Comparison of ENCODE assay signal across 1 cellular context in the genomic region with DNA sequence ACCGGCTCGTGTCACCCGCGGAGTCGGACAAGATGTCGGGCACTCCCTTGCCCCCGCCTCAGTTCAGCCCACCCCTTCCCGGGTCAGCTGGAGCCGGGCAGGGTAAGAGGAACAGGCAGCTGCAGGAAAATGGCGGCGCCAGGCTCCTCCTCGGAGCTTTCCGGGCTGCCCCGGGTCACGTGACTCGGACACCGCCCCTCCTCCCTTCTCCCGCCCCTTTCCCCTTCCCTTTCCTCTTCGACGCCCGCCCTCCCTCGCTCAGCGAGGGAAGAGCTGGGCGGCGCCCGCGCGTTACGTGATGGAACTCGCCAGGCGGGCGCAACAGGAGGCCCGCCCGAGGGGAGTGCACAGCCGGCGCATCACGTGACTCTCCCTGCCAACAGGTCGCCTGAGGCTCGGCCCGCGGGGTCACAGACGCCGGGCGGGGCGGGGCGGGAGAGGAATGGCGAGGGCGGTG.
TF ChIP-seq lines count a peak whose summit lies in the region.

A gene with protein sequence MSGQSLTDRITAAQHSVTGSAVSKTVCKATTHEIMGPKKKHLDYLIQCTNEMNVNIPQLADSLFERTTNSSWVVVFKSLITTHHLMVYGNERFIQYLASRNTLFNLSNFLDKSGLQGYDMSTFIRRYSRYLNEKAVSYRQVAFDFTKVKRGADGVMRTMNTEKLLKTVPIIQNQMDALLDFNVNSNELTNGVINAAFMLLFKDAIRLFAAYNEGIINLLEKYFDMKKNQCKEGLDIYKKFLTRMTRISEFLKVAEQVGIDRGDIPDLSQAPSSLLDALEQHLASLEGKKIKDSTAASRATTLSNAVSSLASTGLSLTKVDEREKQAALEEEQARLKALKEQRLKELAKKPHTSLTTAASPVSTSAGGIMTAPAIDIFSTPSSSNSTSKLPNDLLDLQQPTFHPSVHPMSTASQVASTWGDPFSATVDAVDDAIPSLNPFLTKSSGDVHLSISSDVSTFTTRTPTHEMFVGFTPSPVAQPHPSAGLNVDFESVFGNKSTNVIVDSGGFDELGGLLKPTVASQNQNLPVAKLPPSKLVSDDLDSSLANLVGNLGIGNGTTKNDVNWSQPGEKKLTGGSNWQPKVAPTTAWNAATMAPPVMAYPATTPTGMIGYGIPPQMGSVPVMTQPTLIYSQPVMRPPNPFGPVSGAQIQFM (minus strand): TSS at position 134 of the 457 bp plus-strand sequence. CDS start 304 bp downstream, outside the sequence.

TF ChIP-seq in HepG2, 621 proteins besides CTCF, POLR2A, EP300 and RAD21 (continued from another document and continues in another):
- TF ChIP-seq, protein P1, sequence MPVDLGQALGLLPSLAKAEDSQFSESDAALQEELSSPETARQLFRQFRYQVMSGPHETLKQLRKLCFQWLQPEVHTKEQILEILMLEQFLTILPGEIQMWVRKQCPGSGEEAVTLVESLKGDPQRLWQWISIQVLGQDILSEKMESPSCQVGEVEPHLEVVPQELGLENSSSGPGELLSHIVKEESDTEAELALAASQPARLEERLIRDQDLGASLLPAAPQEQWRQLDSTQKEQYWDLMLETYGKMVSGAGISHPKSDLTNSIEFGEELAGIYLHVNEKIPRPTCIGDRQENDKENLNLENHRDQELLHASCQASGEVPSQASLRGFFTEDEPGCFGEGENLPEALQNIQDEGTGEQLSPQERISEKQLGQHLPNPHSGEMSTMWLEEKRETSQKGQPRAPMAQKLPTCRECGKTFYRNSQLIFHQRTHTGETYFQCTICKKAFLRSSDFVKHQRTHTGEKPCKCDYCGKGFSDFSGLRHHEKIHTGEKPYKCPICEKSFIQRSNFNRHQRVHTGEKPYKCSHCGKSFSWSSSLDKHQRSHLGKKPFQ (CRISPR knock-in tag; IDR thresholded peaks at IDR 0.05; ENCODE audit: insufficient replicate concordance) = peak; percentile 80
- TF ChIP-seq FOXK1 (CRISPR knock-in tag; IDR thresholded peaks at IDR 0.05; ENCODE audit: borderline replicate concordance, low read depth) (peak; percentile 74), STAG1 (CRISPR knock-in tag; IDR thresholded peaks at IDR 0.05) (no peak), ZNF382 (CRISPR knock-in tag; IDR thresholded peaks at IDR 0.05; ENCODE audit: borderline replicate concordance) (no peak), SMARCC2 (IDR thresholded peaks at IDR 0.05) (no peak), GLI4 (CRISPR knock-in tag; IDR thresholded peaks at IDR 0.05; ENCODE audit: borderline replicate concordance) (no peak), MIXL1 (CRISPR knock-in tag; IDR thresholded peaks at IDR 0.05) (0 out of 2 replicates have a peak, but pooled peaks have one; percentile 25), ZNF33B (CRISPR knock-in tag; IDR thresholded peaks at IDR 0.05) (no peak), ZNF337 (CRISPR knock-in tag; IDR thresholded peaks at IDR 0.05; ENCODE audit: borderline replicate concordance, low read depth) (no peak), AHR (CRISPR knock-in tag; IDR thresholded peaks at IDR 0.05) (no peak), ZNF746 (CRISPR knock-in tag; IDR thresholded peaks at IDR 0.05) (peak; percentile 98), FOSL2 (CRISPR knock-in tag; IDR thresholded peaks at IDR 0.05) (peak; percentile 38), ISX (CRISPR knock-in tag; conservative IDR thresholded peaks at IDR 0.05) (no peak), NR3C1 (CRISPR knock-in tag; IDR thresholded peaks at IDR 0.05) (no peak), ZNF160 (CRISPR knock-in tag; IDR thresholded peaks at IDR 0.05) (no peak), HOXD1 (CRISPR knock-in tag; IDR thresholded peaks at IDR 0.05) (no peak; the same call in 1 of the 2 replicates), ZNF768 (CRISPR knock-in tag; IDR thresholded peaks at IDR 0.05) (peak; percentile 67; the same call in 1 of the 2 replicates), RFX3 (CRISPR knock-in tag; IDR thresholded peaks at IDR 0.05) (no peak), SALL2 (CRISPR knock-in tag; IDR thresholded peaks at IDR 0.05) (no peak; the same call in none of the 2 replicates), CBX1 (IDR thresholded peaks at IDR 0.05; ENCODE audit: low read depth) (peak; percentile 27), MXI1 (IDR thresholded peaks at IDR 0.05; ENCODE audit: borderline replicate concordance, low read depth, low read length) (peak; percentile 38; the same call in 1 of the 3 replicates), HIVEP1 (CRISPR knock-in tag; IDR thresholded peaks at IDR 0.05) (peak; percentile 94), SP5 (CRISPR knock-in tag; IDR thresholded peaks at IDR 0.05; ENCODE audit: borderline replicate concordance, low read depth) (peak; percentile 87), NR1H2 (CRISPR knock-in tag; IDR thresholded peaks at IDR 0.05; ENCODE audit: borderline replicate concordance, low read depth) (no peak), TCF7 (IDR thresholded peaks at IDR 0.05; ENCODE audit: low read depth) (no peak), CEBPG (CRISPR knock-in tag; IDR thresholded peaks at IDR 0.05) (peak; percentile 44; the same call in 1 of the 2 replicates), ZBTB1 (CRISPR knock-in tag; IDR thresholded peaks at IDR 0.05; ENCODE audit: borderline replicate concordance) (no peak)
- TF ChIP-seq, protein P2, sequence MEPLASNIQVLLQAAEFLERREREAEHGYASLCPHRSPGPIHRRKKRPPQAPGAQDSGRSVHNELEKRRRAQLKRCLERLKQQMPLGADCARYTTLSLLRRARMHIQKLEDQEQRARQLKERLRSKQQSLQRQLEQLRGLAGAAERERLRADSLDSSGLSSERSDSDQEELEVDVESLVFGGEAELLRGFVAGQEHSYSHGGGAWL (CRISPR knock-in tag; IDR thresholded peaks at IDR 0.05) = peak; percentile 51; the same call in 1 of the 2 replicates
- TF ChIP-seq, protein P3, sequence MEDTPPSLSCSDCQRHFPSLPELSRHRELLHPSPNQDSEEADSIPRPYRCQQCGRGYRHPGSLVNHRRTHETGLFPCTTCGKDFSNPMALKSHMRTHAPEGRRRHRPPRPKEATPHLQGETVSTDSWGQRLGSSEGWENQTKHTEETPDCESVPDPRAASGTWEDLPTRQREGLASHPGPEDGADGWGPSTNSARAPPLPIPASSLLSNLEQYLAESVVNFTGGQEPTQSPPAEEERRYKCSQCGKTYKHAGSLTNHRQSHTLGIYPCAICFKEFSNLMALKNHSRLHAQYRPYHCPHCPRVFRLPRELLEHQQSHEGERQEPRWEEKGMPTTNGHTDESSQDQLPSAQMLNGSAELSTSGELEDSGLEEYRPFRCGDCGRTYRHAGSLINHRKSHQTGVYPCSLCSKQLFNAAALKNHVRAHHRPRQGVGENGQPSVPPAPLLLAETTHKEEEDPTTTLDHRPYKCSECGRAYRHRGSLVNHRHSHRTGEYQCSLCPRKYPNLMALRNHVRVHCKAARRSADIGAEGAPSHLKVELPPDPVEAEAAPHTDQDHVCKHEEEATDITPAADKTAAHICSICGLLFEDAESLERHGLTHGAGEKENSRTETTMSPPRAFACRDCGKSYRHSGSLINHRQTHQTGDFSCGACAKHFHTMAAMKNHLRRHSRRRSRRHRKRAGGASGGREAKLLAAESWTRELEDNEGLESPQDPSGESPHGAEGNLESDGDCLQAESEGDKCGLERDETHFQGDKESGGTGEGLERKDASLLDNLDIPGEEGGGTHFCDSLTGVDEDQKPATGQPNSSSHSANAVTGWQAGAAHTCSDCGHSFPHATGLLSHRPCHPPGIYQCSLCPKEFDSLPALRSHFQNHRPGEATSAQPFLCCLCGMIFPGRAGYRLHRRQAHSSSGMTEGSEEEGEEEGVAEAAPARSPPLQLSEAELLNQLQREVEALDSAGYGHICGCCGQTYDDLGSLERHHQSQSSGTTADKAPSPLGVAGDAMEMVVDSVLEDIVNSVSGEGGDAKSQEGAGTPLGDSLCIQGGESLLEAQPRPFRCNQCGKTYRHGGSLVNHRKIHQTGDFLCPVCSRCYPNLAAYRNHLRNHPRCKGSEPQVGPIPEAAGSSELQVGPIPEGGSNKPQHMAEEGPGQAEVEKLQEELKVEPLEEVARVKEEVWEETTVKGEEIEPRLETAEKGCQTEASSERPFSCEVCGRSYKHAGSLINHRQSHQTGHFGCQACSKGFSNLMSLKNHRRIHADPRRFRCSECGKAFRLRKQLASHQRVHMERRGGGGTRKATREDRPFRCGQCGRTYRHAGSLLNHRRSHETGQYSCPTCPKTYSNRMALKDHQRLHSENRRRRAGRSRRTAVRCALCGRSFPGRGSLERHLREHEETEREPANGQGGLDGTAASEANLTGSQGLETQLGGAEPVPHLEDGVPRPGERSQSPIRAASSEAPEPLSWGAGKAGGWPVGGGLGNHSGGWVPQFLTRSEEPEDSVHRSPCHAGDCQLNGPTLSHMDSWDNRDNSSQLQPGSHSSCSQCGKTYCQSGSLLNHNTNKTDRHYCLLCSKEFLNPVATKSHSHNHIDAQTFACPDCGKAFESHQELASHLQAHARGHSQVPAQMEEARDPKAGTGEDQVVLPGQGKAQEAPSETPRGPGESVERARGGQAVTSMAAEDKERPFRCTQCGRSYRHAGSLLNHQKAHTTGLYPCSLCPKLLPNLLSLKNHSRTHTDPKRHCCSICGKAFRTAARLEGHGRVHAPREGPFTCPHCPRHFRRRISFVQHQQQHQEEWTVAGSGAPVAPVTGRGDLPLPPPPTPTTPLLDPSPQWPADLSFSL (CRISPR knock-in tag; IDR thresholded peaks at IDR 0.05) = no peak
- TF ChIP-seq, protein P4, sequence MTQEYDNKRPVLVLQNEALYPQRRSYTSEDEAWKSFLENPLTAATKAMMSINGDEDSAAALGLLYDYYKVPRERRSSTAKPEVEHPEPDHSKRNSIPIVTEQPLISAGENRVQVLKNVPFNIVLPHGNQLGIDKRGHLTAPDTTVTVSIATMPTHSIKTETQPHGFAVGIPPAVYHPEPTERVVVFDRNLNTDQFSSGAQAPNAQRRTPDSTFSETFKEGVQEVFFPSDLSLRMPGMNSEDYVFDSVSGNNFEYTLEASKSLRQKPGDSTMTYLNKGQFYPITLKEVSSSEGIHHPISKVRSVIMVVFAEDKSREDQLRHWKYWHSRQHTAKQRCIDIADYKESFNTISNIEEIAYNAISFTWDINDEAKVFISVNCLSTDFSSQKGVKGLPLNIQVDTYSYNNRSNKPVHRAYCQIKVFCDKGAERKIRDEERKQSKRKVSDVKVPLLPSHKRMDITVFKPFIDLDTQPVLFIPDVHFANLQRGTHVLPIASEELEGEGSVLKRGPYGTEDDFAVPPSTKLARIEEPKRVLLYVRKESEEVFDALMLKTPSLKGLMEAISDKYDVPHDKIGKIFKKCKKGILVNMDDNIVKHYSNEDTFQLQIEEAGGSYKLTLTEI (CRISPR knock-in tag; conservative IDR thresholded peaks at IDR 0.05) = no peak
- TF ChIP-seq, protein P5, sequence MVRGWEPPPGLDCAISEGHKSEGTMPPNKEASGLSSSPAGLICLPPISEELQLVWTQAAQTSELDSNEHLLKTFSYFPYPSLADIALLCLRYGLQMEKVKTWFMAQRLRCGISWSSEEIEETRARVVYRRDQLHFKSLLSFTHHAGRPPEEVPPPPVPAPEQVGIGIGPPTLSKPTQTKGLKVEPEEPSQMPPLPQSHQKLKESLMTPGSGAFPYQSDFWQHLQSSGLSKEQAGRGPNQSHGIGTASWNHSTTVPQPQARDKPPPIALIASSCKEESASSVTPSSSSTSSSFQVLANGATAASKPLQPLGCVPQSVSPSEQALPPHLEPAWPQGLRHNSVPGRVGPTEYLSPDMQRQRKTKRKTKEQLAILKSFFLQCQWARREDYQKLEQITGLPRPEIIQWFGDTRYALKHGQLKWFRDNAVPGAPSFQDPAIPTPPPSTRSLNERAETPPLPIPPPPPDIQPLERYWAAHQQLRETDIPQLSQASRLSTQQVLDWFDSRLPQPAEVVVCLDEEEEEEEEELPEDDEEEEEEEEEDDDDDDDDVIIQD (CRISPR knock-in tag; IDR thresholded peaks at IDR 0.05; ENCODE audit: low read depth) = peak; percentile 85
- TF ChIP-seq, protein P6, sequence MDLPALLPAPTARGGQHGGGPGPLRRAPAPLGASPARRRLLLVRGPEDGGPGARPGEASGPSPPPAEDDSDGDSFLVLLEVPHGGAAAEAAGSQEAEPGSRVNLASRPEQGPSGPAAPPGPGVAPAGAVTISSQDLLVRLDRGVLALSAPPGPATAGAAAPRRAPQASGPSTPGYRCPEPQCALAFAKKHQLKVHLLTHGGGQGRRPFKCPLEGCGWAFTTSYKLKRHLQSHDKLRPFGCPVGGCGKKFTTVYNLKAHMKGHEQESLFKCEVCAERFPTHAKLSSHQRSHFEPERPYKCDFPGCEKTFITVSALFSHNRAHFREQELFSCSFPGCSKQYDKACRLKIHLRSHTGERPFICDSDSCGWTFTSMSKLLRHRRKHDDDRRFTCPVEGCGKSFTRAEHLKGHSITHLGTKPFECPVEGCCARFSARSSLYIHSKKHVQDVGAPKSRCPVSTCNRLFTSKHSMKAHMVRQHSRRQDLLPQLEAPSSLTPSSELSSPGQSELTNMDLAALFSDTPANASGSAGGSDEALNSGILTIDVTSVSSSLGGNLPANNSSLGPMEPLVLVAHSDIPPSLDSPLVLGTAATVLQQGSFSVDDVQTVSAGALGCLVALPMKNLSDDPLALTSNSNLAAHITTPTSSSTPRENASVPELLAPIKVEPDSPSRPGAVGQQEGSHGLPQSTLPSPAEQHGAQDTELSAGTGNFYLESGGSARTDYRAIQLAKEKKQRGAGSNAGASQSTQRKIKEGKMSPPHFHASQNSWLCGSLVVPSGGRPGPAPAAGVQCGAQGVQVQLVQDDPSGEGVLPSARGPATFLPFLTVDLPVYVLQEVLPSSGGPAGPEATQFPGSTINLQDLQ (CRISPR knock-in tag; IDR thresholded peaks at IDR 0.05) = no peak
- TF ChIP-seq, protein P7, sequence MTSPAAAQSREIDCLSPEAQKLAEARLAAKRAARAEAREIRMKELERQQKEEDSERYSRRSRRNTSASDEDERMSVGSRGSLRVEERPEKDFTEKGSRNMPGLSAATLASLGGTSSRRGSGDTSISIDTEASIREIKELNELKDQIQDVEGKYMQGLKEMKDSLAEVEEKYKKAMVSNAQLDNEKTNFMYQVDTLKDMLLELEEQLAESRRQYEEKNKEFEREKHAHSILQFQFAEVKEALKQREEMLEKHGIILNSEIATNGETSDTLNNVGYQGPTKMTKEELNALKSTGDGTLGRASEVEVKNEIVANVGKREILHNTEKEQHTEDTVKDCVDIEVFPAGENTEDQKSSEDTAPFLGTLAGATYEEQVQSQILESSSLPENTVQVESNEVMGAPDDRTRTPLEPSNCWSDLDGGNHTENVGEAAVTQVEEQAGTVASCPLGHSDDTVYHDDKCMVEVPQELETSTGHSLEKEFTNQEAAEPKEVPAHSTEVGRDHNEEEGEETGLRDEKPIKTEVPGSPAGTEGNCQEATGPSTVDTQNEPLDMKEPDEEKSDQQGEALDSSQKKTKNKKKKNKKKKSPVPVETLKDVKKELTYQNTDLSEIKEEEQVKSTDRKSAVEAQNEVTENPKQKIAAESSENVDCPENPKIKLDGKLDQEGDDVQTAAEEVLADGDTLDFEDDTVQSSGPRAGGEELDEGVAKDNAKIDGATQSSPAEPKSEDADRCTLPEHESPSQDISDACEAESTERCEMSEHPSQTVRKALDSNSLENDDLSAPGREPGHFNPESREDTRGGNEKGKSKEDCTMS (CRISPR knock-in tag; conservative IDR thresholded peaks at IDR 0.05) = no peak
- TF ChIP-seq, protein P8, sequence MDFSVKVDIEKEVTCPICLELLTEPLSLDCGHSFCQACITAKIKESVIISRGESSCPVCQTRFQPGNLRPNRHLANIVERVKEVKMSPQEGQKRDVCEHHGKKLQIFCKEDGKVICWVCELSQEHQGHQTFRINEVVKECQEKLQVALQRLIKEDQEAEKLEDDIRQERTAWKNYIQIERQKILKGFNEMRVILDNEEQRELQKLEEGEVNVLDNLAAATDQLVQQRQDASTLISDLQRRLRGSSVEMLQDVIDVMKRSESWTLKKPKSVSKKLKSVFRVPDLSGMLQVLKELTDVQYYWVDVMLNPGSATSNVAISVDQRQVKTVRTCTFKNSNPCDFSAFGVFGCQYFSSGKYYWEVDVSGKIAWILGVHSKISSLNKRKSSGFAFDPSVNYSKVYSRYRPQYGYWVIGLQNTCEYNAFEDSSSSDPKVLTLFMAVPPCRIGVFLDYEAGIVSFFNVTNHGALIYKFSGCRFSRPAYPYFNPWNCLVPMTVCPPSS (IDR thresholded peaks at IDR 0.05) = peak; percentile 77; the same call in 1 of the 2 replicates
